ENCODE assay signal across 9 cellular contexts in the genomic region with DNA sequence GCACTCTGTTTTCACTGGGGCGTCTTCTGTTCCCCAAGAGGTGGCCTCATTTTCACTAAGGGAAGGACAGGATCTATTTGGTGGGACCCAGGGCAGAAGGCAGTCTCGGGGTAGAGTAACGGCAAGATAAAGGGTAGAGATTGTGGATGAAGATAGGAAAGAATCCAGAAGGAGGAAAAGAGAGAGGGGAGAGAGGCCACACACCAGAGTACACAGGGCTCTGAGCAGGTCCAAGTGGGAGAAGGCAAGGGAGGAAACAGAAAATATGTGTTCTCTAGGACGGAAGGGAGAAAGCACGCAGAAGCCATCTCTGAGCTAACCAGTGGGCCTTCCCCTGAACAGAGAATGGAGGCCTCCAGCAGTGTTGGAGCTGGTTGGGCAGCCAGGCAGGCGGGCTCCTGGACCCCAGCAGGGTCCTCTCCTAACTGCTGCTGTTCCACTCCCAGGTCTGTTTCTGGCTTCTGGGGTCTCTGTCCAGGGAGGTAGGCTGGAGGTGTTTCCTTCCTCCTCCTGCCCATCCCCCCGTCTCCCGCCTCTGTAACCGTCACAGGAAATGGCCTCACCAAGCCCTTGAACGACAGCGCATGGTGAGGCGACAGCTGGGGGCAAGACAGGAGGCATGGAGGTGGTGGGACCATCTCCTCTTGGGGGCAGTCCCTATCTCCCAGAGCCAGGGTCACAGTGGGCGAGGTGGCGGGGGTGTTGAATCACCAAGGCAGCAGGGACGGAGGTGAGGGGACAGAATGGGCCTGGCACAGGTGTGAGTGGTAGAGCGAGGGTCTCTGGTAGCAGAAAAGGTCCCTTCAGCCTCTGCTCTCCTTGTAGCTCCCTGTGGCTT. TPM values are rescaled to one million over a fixed set of nuclear protein-coding genes. Genes with fewer than 3 reads are reported as not detected.
DNase-seq lines count a peak whose midpoint lies in the region; ATAC-seq, FAIRE-seq and TF ChIP-seq lines count a peak whose summit lies in the region.
"Had no signal": no experiment of that assay in that cellular context is flagged by ENCODE, and none has a peak within 500 bp of the region (broad histone marks: within the 10 kb centered on the region; RNA-seq: fewer than 3 reads in every experiment).

No MANE protein-coding gene starts in this region.

- H3K4me1 ChIP-seq in Karpas-422 (ENCODE audit: low read length): peaks cover 67% of the 10 kb centered on the region
- H3K4me1 ChIP-seq in kidney (ENCODE audit: control insufficient read depth in 1 of 2, insufficient read depth in 1 of 2, low read depth in 1 of 2, low read length in 2 of 2): peaks cover 0 to 23% of the 10 kb centered on the region in 2 donors

- H3K9ac ChIP-seq in Karpas-422 (ENCODE audit: low read length) (peak overlapping the region; percentile 85), kidney (ENCODE audit: low read length in 2 of 2) (no peak overlapping the region)

- peaks cover 90% of the 10 kb centered on the region for H3K4me1 Mint-ChIP-seq in CD4-positive, alpha-beta T cell (ENCODE audit: low read depth)
- H3K4me1 Mint-ChIP-seq in nephron: peaks cover 53% of the 10 kb centered on the region

- no peak for FAIRE-seq in kidney (lab: Jason Lieb, UNC)
- FAIRE-seq: islet of Langerhans had no signal

- ATAC-seq in CD4-positive, alpha-beta T cell (ENCODE audit: poor library complexity): peak; percentile 17
- no peak for ATAC-seq in HG03159 (IDR thresholded peaks at IDR 0.05; ENCODE audit: unreplicated experiment)

- peak overlapping the region; percentile 97 for H3K27ac ChIP-seq in CD4-positive, alpha-beta T cell (ENCODE audit: low read depth, low read length)
- H3K27ac ChIP-seq in Karpas-422 (ENCODE audit: low read length) (peak overlapping the region; percentile 91), kidney (ENCODE audit: low read depth in 2 of 2, low read length in 2 of 2) (peak overlapping the region in 1 of 2 donors; percentile 23)

- intact Hi-C loops in CD4-positive, alpha-beta T cell (cut with DNase I, micrococcal nuclease): no loop called here
- intact Hi-C loops in kidney (cut with DNase I): no loop called here

- H3K4me3 ChIP-seq in Karpas-422 (ENCODE audit: low read length): peak overlapping the region; percentile 82
- no peak overlapping the region for H3K4me3 ChIP-seq in kidney (ENCODE audit: low read length in 2 of 2)

- DNase-seq in CD4-positive, alpha-beta T cell: peak in 5 of 10 experiments; percentile 39 to 64 (median 48)
- peak; percentile 86 for DNase-seq in Karpas-422
- DNase-seq in activated CD8-positive, alpha-beta memory T cell treated with anti-CD3 and anti-CD28 coated beads, Interleukin-2, amount 50 U/mL, for 48 hours: peak; percentile 86
- no peak for DNase-seq in NCI-H345 treated with DMSO at 0.1 percent for 48 hours (lab: John Stamatoyannopoulos, UW; ENCODE audit: unreplicated experiment)
- DNase-seq in kidney: no peak
- no peak for DNase-seq in retina

- no peaks in the 10 kb centered on the region for H3K36me3 ChIP-seq in Karpas-422 (ENCODE audit: insufficient read depth, low read length)
- no peaks in the 10 kb centered on the region for H3K36me3 ChIP-seq in kidney (ENCODE audit: control insufficient read depth in 1 of 2, insufficient read depth in 2 of 2, low read length in 2 of 2)

- no peaks in the 10 kb centered on the region for H3K9me3 ChIP-seq in CD4-positive, alpha-beta T cell (ENCODE audit: control insufficient read depth, low read length)
- no peaks in the 10 kb centered on the region for H3K9me3 ChIP-seq in Karpas-422 (ENCODE audit: low read length)
- no peaks in the 10 kb centered on the region for H3K9me3 ChIP-seq in kidney (ENCODE audit: control insufficient read depth in 1 of 2, low read length in 2 of 2)

- H3K79me2 ChIP-seq in Karpas-422 (ENCODE audit: low read length): 0 out of 2 replicates have a peak, but pooled peaks cover 4% of the 10 kb centered on the region

- CTCF ChIA-PET in CD4-positive, alpha-beta T cell (lab: Charles Lee): interaction anchor here (0.9 to 3.2 kb wide), 10 partner anchors 11 to 189 kb away, joined by 3 to 8 read pairs (median 6); partner anchors contain the start of genes ARL8A, LGR6 and PPP1R12B

- H3K9me2 ChIP-seq in Karpas-422 (replicated peaks; ENCODE audit: insufficient read depth, low read length): no peaks in the 10 kb centered on the region

- H3K27me3 ChIP-seq in CD4-positive, alpha-beta T cell (ENCODE audit: control insufficient read depth, insufficient read depth, low read length): no peaks in the 10 kb centered on the region
- no peaks in the 10 kb centered on the region for H3K27me3 ChIP-seq in Karpas-422 (ENCODE audit: low read length)

- H3K9me3 Mint-ChIP-seq in CD4-positive, alpha-beta T cell: no peaks in the 10 kb centered on the region
- no peaks in the 10 kb centered on the region for H3K9me3 Mint-ChIP-seq in nephron

- H4K20me1 ChIP-seq in Karpas-422 (ENCODE audit: insufficient read depth, low read depth, low read length): no peaks in the 10 kb centered on the region; the same call in 1 of the 2 replicates

- peak overlapping the region; percentile 90 for H3K4me2 ChIP-seq in Karpas-422 (ENCODE audit: low read depth, low read length, poor library complexity, severe bottlenecking)

- peak overlapping the region; percentile 99 for H3K27ac Mint-ChIP-seq in CD4-positive, alpha-beta T cell
- H3K27ac Mint-ChIP-seq in nephron: peak overlapping the region; percentile 57 to 75 (median 60)

- H2AFZ ChIP-seq in Karpas-422 (ENCODE audit: low read length): peak overlapping the region; percentile 27; the same call in 1 of the 2 replicates

- TF ChIP-seq CTCF in CD4-positive, alpha-beta T cell (IDR thresholded peaks at IDR 0.05): no peak
- no peak for TF ChIP-seq CTCF in nephron (IDR thresholded peaks at IDR 0.05; ENCODE audit: unreplicated experiment in 3 of 3)
- no peak for TF ChIP-seq CTCF in kidney (IDR thresholded peaks at IDR 0.05; ENCODE audit: borderline replicate concordance, extremely low read depth, insufficient read depth)

- POLR2A ChIA-PET in CD4-positive, alpha-beta T cell (lab: Charles Lee): interaction anchor here (1.0 to 4.9 kb wide), 7 partner anchors 8 to 189 kb away, joined by 3 to 66 read pairs (median 5); partner anchors contain the start of genes ARL8A, PPP1R12B and UBE2T

- H3K4me3 Mint-ChIP-seq in CD4-positive, alpha-beta T cell: peak overlapping the region; percentile 99
- H3K4me3 Mint-ChIP-seq in nephron: peak overlapping the region in 1 of 3 experiments; percentile 4

- no peaks in the 10 kb centered on the region for H3K27me3 Mint-ChIP-seq in CD4-positive, alpha-beta T cell
- H3K27me3 Mint-ChIP-seq in nephron (ENCODE audit: low read depth): peaks cover 4% of the 10 kb centered on the region

- peaks cover 52% of the 10 kb centered on the region for H3K36me3 Mint-ChIP-seq in CD4-positive, alpha-beta T cell (ENCODE audit: low read depth)
- H3K36me3 Mint-ChIP-seq in nephron (ENCODE audit: low read depth): no peaks in the 10 kb centered on the region

RNA-seq across cellular contexts. Expression of gene PTPN7, which starts 0.6 kb away (rescaled TPM):
- 100 to 1,000 TPM; 144 to 145 TPM for total RNA-seq in CD4-positive, alpha-beta T cell
- total RNA-seq in Karpas-422 (2014; rRNA removed; shearing (Covaris generic); ENCODE audit: low replicate concordance): 33.4 and 39.2 TPM in 2 replicates
- total RNA-seq in kidney: 5.5 TPM
- polyA plus RNA-seq in kidney (ENCODE audit: insufficient read depth, low read depth, low replicate concordance): 3.5 TPM

RNA-seq across cellular contexts. Expression of gene ARL8A, which starts 15.2 kb away (rescaled TPM):
- 10 to 100 TPM; 73.5 to 73.8 TPM for total RNA-seq in CD4-positive, alpha-beta T cell
- 26.7 and 44.9 TPM in 2 replicates for total RNA-seq in Karpas-422 (2014; rRNA removed; shearing (Covaris generic); ENCODE audit: low replicate concordance)
- total RNA-seq in kidney: 72.2 TPM
- 60.8 TPM for polyA plus RNA-seq in kidney (ENCODE audit: insufficient read depth, low read depth, low replicate concordance)

RNA-seq across cellular contexts. Expression of gene LGR6, which starts 33.8 kb away (rescaled TPM):
- under 1 TPM; 0.19 to 0.45 TPM for total RNA-seq in CD4-positive, alpha-beta T cell
- not detected in 2 replicates for total RNA-seq in Karpas-422 (2014; rRNA removed; shearing (Covaris generic); ENCODE audit: low replicate concordance)
- 4.1 TPM for total RNA-seq in kidney
- 1.8 TPM for polyA plus RNA-seq in kidney (ENCODE audit: insufficient read depth, low read depth, low replicate concordance)

RNA-seq across cellular contexts. Expression of gene GPR37L1, which starts 37.0 kb away (rescaled TPM):
- total RNA-seq in CD4-positive, alpha-beta T cell: not detected
- total RNA-seq in Karpas-422 (2014; rRNA removed; shearing (Covaris generic); ENCODE audit: low replicate concordance): not detected in 2 replicates
- total RNA-seq in kidney: 0.13 TPM
- polyA plus RNA-seq in kidney (ENCODE audit: insufficient read depth, low read depth, low replicate concordance): not detected

Comparison
In these comparisons a context has a peak if more than half of its experiments do, and no peak if none do; other contexts are left out.
1. DNase-seq: peak in Karpas-422 (single experiment) and activated CD8-positive, alpha-beta memory T cell treated with anti-CD3 and anti-CD28 coated beads, Interleukin-2, amount 50 U/mL, for 48 hours (single experiment); none in NCI-H345 treated with DMSO at 0.1 percent for 48 hours (single experiment), kidney (single experiment) and retina (single experiment).